In genomic region chr5:124628721-124629596, GRCh38 we compare ENCODE assay signal across 1 cellular context.
TF ChIP-seq lines count a peak whose summit lies in the region.

No MANE protein-coding gene starts in this region.

TF ChIP-seq in K562, 482 proteins besides CTCF, POLR2A, EP300 and RAD21 (continued from another document and continues in another):
- TF ChIP-seq ZNF785 (CRISPR knock-in tag; IDR thresholded peaks at IDR 0.05): no peak
- no peak for TF ChIP-seq NR2C2 (CRISPR knock-in tag; IDR thresholded peaks at IDR 0.05)
- TF ChIP-seq NR2C2 (tag; IDR thresholded peaks at IDR 0.05): peak; percentile 84
- TF ChIP-seq MCM2 (IDR thresholded peaks at IDR 0.05; ENCODE audit: low read depth): no peak
- TF ChIP-seq ZNF143 (CRISPR knock-in tag; IDR thresholded peaks at IDR 0.05): no peak
- no peak for TF ChIP-seq MEF2A (IDR thresholded peaks at IDR 0.05; ENCODE audit: control insufficient read depth, low read depth, low read length)
- no peak for TF ChIP-seq ZKSCAN8 (CRISPR knock-in tag; IDR thresholded peaks at IDR 0.05)
- peak; percentile 93; the same call in 1 of the 2 replicates for TF ChIP-seq ZBTB1 (CRISPR knock-in tag; IDR thresholded peaks at IDR 0.05; ENCODE audit: borderline replicate concordance, low read depth)
- TF ChIP-seq KAT2B (IDR thresholded peaks at IDR 0.05; ENCODE audit: low read depth, low read length): no peak
- peak; percentile 25; the same call in 1 of the 2 replicates for TF ChIP-seq MTA2 (IDR thresholded peaks at IDR 0.05; ENCODE audit: low read depth)
- TF ChIP-seq MXD1 (CRISPR knock-in tag; IDR thresholded peaks at IDR 0.05; ENCODE audit: borderline replicate concordance, poor library complexity, severe bottlenecking): no peak
- TF ChIP-seq POU5F1 (IDR thresholded peaks at IDR 0.05; ENCODE audit: borderline replicate concordance, low read depth, low read length, partially characterized antibody): no peak
- no peak for TF ChIP-seq BRCA1 (IDR thresholded peaks at IDR 0.05)
- TF ChIP-seq BRCA1 (CRISPR knock-in tag; IDR thresholded peaks at IDR 0.05): no peak
- TF ChIP-seq ILF3 (IDR thresholded peaks at IDR 0.05; ENCODE audit: borderline replicate concordance): no peak
- TF ChIP-seq LARP7 (IDR thresholded peaks at IDR 0.05): no peak
- no peak for TF ChIP-seq ZNF512 (tag; IDR thresholded peaks at IDR 0.05)
- TF ChIP-seq CBFA2T3 (IDR thresholded peaks at IDR 0.05): peak; percentile 87
- peak; percentile 45; the same call in 1 of the 2 replicates for TF ChIP-seq HES1 (IDR thresholded peaks at IDR 0.05; ENCODE audit: low read depth)
- TF ChIP-seq ZNF444 (CRISPR knock-in tag; IDR thresholded peaks at IDR 0.05): no peak
- no peak for TF ChIP-seq BCL6 (CRISPR knock-in tag; IDR thresholded peaks at IDR 0.05)
- TF ChIP-seq MYBL2 (IDR thresholded peaks at IDR 0.05; ENCODE audit: low read depth): no peak
- TF ChIP-seq MYBL2 (CRISPR knock-in tag; IDR thresholded peaks at IDR 0.05; ENCODE audit: borderline replicate concordance): no peak
- no peak for TF ChIP-seq ZNF717 (CRISPR knock-in tag; IDR thresholded peaks at IDR 0.05)
- TF ChIP-seq ELF1 (tag; IDR thresholded peaks at IDR 0.05): no peak
- TF ChIP-seq MXI1 (IDR thresholded peaks at IDR 0.05; ENCODE audit: low read depth, low read length): no peak
- TF ChIP-seq ZNF668 (CRISPR knock-in tag; IDR thresholded peaks at IDR 0.05): no peak
- TF ChIP-seq FOS (IDR thresholded peaks at IDR 0.05; ENCODE audit: extremely low read depth, insufficient read length): peak; percentile 68
- no peak for TF ChIP-seq PTBP1 (IDR thresholded peaks at IDR 0.05; ENCODE audit: low read depth, low read length)
- 0 out of 2 replicates have a peak, but pooled peaks have one; percentile 29 for TF ChIP-seq KLF16 (IDR thresholded peaks at IDR 0.05)
- no peak for TF ChIP-seq TSHZ1 (CRISPR knock-in tag; IDR thresholded peaks at IDR 0.05)
- TF ChIP-seq JUN (IDR thresholded peaks at IDR 0.05; ENCODE audit: borderline replicate concordance, low read depth, low read length): peak; percentile 98
- TF ChIP-seq JUN (CRISPR knock-in tag; IDR thresholded peaks at IDR 0.05; ENCODE audit: borderline replicate concordance): peak; percentile 96
- peak; percentile 40; the same call in 1 of the 2 replicates for TF ChIP-seq MYC (IDR thresholded peaks at IDR 0.05; ENCODE audit: low read depth, low read length)
- no peak for TF ChIP-seq MYC (CRISPR knock-in tag; IDR thresholded peaks at IDR 0.05; ENCODE audit: borderline replicate concordance, low read depth)
- TF ChIP-seq RBM25 (IDR thresholded peaks at IDR 0.05; ENCODE audit: low read depth, low read length, severe bottlenecking): no peak
- no peak for TF ChIP-seq SUPT5H (IDR thresholded peaks at IDR 0.05)
- TF ChIP-seq HNRNPLL (IDR thresholded peaks at IDR 0.05; ENCODE audit: low read depth, low read length, poor library complexity, severe bottlenecking): no peak
- TF ChIP-seq ZNF318 (IDR thresholded peaks at IDR 0.05; ENCODE audit: borderline replicate concordance in 1 of 2, low read depth in 1 of 2): peak in 1 of 2 experiments; percentile 87; a peak in 2 of 4 replicates
- peak; percentile 68; the same call in 1 of the 2 replicates for TF ChIP-seq TEAD4 (IDR thresholded peaks at IDR 0.05; ENCODE audit: low read length)
- TF ChIP-seq TEAD4 (CRISPR knock-in tag; IDR thresholded peaks at IDR 0.05; ENCODE audit: borderline replicate concordance): no peak
- TF ChIP-seq ESRRB (CRISPR knock-in tag; IDR thresholded peaks at IDR 0.05; ENCODE audit: borderline replicate concordance): no peak
- peak; percentile 90; the same call in 1 of the 2 replicates for TF ChIP-seq GATAD2A (IDR thresholded peaks at IDR 0.05)
- TF ChIP-seq FOXA3 (CRISPR knock-in tag; conservative IDR thresholded peaks at IDR 0.05 in 1 of 2, IDR thresholded peaks at IDR 0.05 in 1 of 2): no peak
- no peak for TF ChIP-seq SMAD3 (CRISPR knock-in tag; conservative IDR thresholded peaks at IDR 0.05)
- TF ChIP-seq ZKSCAN3 (CRISPR knock-in tag; IDR thresholded peaks at IDR 0.05): no peak
- TF ChIP-seq NFYB (IDR thresholded peaks at IDR 0.05; ENCODE audit: extremely low read depth, insufficient read length): no peak
- no peak for TF ChIP-seq STAT5A (IDR thresholded peaks at IDR 0.05; ENCODE audit: borderline replicate concordance, low read length)
- TF ChIP-seq TAL1 (IDR thresholded peaks at IDR 0.05): 0 out of 2 replicates have a peak, but pooled peaks have one; percentile 49
- TF ChIP-seq SAP30 (IDR thresholded peaks at IDR 0.05; ENCODE audit: borderline replicate concordance, insufficient read depth, low read depth, low read length, poor library complexity, severe bottlenecking): no peak
- TF ChIP-seq HDAC3 (IDR thresholded peaks at IDR 0.05; ENCODE audit: borderline replicate concordance, partially characterized antibody): peak; percentile 51
- peak; percentile 54; the same call in 1 of the 2 replicates for TF ChIP-seq ZFX (CRISPR knock-in tag; IDR thresholded peaks at IDR 0.05)
- no peak for TF ChIP-seq ZNF239 (CRISPR knock-in tag; IDR thresholded peaks at IDR 0.05)
- TF ChIP-seq NONO (IDR thresholded peaks at IDR 0.05; ENCODE audit: low read depth in 2 of 2, low read length in 1 of 2): no peak
- TF ChIP-seq CREB3L1 (IDR thresholded peaks at IDR 0.05; ENCODE audit: borderline replicate concordance, low read depth): no peak
- no peak for TF ChIP-seq HNRNPK (IDR thresholded peaks at IDR 0.05; ENCODE audit: low read depth, low read length, poor library complexity, severe bottlenecking)
- TF ChIP-seq MECOM (CRISPR knock-in tag; IDR thresholded peaks at IDR 0.05): no peak
- no peak for TF ChIP-seq ZBTB26 (CRISPR knock-in tag; IDR thresholded peaks at IDR 0.05)
- no peak for TF ChIP-seq NCOA2 (IDR thresholded peaks at IDR 0.05; ENCODE audit: partially characterized antibody in 2 of 2)
- TF ChIP-seq ARID2 (IDR thresholded peaks at IDR 0.05): no peak
